Comparison of ENCODE assay signal across 1 cellular context in the genomic region with DNA sequence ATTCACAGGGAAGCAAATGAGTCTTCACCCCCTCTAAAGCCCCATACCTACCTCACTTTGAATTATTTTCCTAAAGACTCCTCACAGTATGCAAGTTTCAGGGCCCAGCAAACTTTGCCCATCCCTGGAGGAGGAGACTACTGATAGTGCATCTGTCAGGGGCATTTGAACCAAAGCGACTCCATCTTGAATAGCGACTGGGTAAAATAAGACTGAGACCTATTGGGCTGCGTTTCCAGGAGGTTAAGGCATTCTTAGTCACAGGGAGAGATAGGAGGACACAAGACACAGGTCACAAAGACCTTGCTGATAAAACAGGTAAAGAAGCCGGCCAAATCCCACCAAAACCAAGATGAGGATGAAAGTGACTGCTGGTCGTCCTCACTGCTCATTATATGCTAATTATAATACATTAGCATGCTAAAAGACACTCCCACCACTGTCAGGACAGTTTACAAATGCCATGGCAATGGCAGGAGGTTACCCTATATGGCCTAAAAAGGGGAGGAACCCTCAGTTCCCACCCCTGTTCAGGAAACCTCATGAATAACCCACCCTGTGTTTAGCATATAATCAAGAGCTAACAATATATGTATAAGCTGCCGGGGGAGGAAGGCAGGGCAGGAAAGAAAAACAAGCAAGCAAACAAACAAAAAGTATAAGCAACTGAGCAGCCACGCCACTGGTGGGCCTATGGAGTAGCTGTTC.
A peak's percentile ranks its signal among the peaks of the same experiment; 100 is the strongest.
TF ChIP-seq lines count a peak whose summit lies in the region.

No MANE protein-coding gene starts in this region.

TF ChIP-seq in K562, 482 proteins besides CTCF, POLR2A, EP300 and RAD21 (continued from another document and continues in another):
- TF ChIP-seq, protein P1, sequence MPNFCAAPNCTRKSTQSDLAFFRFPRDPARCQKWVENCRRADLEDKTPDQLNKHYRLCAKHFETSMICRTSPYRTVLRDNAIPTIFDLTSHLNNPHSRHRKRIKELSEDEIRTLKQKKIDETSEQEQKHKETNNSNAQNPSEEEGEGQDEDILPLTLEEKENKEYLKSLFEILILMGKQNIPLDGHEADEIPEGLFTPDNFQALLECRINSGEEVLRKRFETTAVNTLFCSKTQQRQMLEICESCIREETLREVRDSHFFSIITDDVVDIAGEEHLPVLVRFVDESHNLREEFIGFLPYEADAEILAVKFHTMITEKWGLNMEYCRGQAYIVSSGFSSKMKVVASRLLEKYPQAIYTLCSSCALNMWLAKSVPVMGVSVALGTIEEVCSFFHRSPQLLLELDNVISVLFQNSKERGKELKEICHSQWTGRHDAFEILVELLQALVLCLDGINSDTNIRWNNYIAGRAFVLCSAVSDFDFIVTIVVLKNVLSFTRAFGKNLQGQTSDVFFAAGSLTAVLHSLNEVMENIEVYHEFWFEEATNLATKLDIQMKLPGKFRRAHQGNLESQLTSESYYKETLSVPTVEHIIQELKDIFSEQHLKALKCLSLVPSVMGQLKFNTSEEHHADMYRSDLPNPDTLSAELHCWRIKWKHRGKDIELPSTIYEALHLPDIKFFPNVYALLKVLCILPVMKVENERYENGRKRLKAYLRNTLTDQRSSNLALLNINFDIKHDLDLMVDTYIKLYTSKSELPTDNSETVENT (CRISPR knock-in tag; IDR thresholded peaks at IDR 0.05) = no peak
- TF ChIP-seq CBX3 (IDR thresholded peaks at IDR 0.05; ENCODE audit: borderline replicate concordance in 1 of 2, low read length in 2 of 2) = no peak
- TF ChIP-seq DDX20 (tag; IDR thresholded peaks at IDR 0.05; ENCODE audit: low read depth) = peak; percentile 92
- peak; percentile 92 for TF ChIP-seq ZNF668 (CRISPR knock-in tag; IDR thresholded peaks at IDR 0.05)
- TF ChIP-seq SAFB2 (IDR thresholded peaks at IDR 0.05; ENCODE audit: borderline replicate concordance, low read depth, low read length, severe bottlenecking) = no peak
- TF ChIP-seq, protein P2, sequence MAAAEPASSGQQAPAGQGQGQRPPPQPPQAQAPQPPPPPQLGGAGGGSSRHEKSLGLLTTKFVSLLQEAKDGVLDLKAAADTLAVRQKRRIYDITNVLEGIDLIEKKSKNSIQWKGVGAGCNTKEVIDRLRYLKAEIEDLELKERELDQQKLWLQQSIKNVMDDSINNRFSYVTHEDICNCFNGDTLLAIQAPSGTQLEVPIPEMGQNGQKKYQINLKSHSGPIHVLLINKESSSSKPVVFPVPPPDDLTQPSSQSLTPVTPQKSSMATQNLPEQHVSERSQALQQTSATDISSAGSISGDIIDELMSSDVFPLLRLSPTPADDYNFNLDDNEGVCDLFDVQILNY (CRISPR knock-in tag; IDR thresholded peaks at IDR 0.05) = no peak
- no peak for TF ChIP-seq NFE2 (IDR thresholded peaks at IDR 0.05; ENCODE audit: low read depth)
- TF ChIP-seq STAT6 (CRISPR knock-in tag; IDR thresholded peaks at IDR 0.05) = no peak
- TF ChIP-seq CBX8 (IDR thresholded peaks at IDR 0.05; ENCODE audit: borderline replicate concordance, extremely low read depth, low read depth, low read length, poor library complexity, severe bottlenecking) = no peak
- no peak for TF ChIP-seq HNRNPL (IDR thresholded peaks at IDR 0.05; ENCODE audit: low read depth, low read length)
- peak; percentile 83 for TF ChIP-seq ZNF584 (CRISPR knock-in tag; IDR thresholded peaks at IDR 0.05; ENCODE audit: low read depth)
- TF ChIP-seq ZNF717 (CRISPR knock-in tag; IDR thresholded peaks at IDR 0.05) = 0 out of 2 replicates have a peak, but pooled peaks have one; percentile 68
- no peak for TF ChIP-seq U2AF1 (optimal IDR thresholded peaks at IDR 0.05; ENCODE audit: low read depth, low read length)
- TF ChIP-seq GTF2A2 (tag; IDR thresholded peaks at IDR 0.05) = peak; percentile 91
- no peak for TF ChIP-seq PRPF4 (IDR thresholded peaks at IDR 0.05; ENCODE audit: insufficient read depth, low read depth, low read length, poor library complexity, severe bottlenecking)
- no peak for TF ChIP-seq CHCHD3 (CRISPR knock-in tag; IDR thresholded peaks at IDR 0.05)
- TF ChIP-seq, protein P3, sequence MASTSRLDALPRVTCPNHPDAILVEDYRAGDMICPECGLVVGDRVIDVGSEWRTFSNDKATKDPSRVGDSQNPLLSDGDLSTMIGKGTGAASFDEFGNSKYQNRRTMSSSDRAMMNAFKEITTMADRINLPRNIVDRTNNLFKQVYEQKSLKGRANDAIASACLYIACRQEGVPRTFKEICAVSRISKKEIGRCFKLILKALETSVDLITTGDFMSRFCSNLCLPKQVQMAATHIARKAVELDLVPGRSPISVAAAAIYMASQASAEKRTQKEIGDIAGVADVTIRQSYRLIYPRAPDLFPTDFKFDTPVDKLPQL (IDR thresholded peaks at IDR 0.05; ENCODE audit: extremely low read depth, insufficient read length) = no peak
- TF ChIP-seq SNAPC5 (CRISPR knock-in tag; IDR thresholded peaks at IDR 0.05) = peak; percentile 40; the same call in 1 of the 2 replicates
- TF ChIP-seq MEIS2 (IDR thresholded peaks at IDR 0.05; ENCODE audit: partially characterized antibody) = no peak
- no peak for TF ChIP-seq ESRRB (CRISPR knock-in tag; IDR thresholded peaks at IDR 0.05; ENCODE audit: borderline replicate concordance)
- no peak for TF ChIP-seq SIRT6 (IDR thresholded peaks at IDR 0.05; ENCODE audit: low read depth, low read length)
- no peak for TF ChIP-seq BRCA1 (IDR thresholded peaks at IDR 0.05)
- no peak for TF ChIP-seq BRCA1 (CRISPR knock-in tag; IDR thresholded peaks at IDR 0.05)
- no peak for TF ChIP-seq ZBTB1 (CRISPR knock-in tag; IDR thresholded peaks at IDR 0.05; ENCODE audit: borderline replicate concordance, low read depth)
- no peak for TF ChIP-seq NR1H2 (CRISPR knock-in tag; IDR thresholded peaks at IDR 0.05)
- no peak for TF ChIP-seq NCOA4 (IDR thresholded peaks at IDR 0.05; ENCODE audit: partially characterized antibody)
- TF ChIP-seq, protein P4, sequence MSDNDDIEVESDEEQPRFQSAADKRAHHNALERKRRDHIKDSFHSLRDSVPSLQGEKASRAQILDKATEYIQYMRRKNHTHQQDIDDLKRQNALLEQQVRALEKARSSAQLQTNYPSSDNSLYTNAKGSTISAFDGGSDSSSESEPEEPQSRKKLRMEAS (CRISPR knock-in tag; IDR thresholded peaks at IDR 0.05) = no peak
- TF ChIP-seq NFYB (IDR thresholded peaks at IDR 0.05; ENCODE audit: extremely low read depth, insufficient read length) = no peak
- no peak for TF ChIP-seq NR0B1 (IDR thresholded peaks at IDR 0.05; ENCODE audit: partially characterized antibody)
- TF ChIP-seq L3MBTL2 (IDR thresholded peaks at IDR 0.05) = no peak
- 0 out of 2 replicates have a peak, but pooled peaks have one; percentile 70 for TF ChIP-seq ZNF3 (CRISPR knock-in tag; IDR thresholded peaks at IDR 0.05)
- TF ChIP-seq ATF1 (CRISPR knock-in tag; IDR thresholded peaks at IDR 0.05) = no peak
- peak; percentile 30; the same call in 1 of the 2 replicates for TF ChIP-seq ATF1 (tag; IDR thresholded peaks at IDR 0.05)
- peak; percentile 85 for TF ChIP-seq ZNF395 (CRISPR knock-in tag; IDR thresholded peaks at IDR 0.05)
- TF ChIP-seq IFI16 (CRISPR knock-in tag; IDR thresholded peaks at IDR 0.05) = 0 out of 2 replicates have a peak, but pooled peaks have one; percentile 36
- no peak for TF ChIP-seq HMGN3 (IDR thresholded peaks at IDR 0.05; ENCODE audit: borderline replicate concordance, extremely low read depth, insufficient read length, low read depth, low read length)
- 0 out of 2 replicates have a peak, but pooled peaks have one; percentile 2 for TF ChIP-seq TFE3 (CRISPR knock-in tag; IDR thresholded peaks at IDR 0.05)
- peak; percentile 89 for TF ChIP-seq ZNF766 (CRISPR knock-in tag; conservative IDR thresholded peaks at IDR 0.05)
- TF ChIP-seq PRMT5 (CRISPR knock-in tag; IDR thresholded peaks at IDR 0.05) = no peak
- peak; percentile 14 for TF ChIP-seq KDM5B (IDR thresholded peaks at IDR 0.05; ENCODE audit: insufficient replicate concordance, low read depth, low read length)
- TF ChIP-seq ERF (CRISPR knock-in tag; IDR thresholded peaks at IDR 0.05) = peak; percentile 90
- TF ChIP-seq ZNF280A (IDR thresholded peaks at IDR 0.05; ENCODE audit: low read depth, partially characterized antibody) = no peak
- TF ChIP-seq RAD51 (IDR thresholded peaks at IDR 0.05; ENCODE audit: borderline replicate concordance, low read depth) = no peak
- no peak for TF ChIP-seq TRIM25 (IDR thresholded peaks at IDR 0.05; ENCODE audit: borderline replicate concordance)
- peak; percentile 95 for TF ChIP-seq PTTG1 (tag; IDR thresholded peaks at IDR 0.05; ENCODE audit: low read depth)
- TF ChIP-seq MEF2D (tag; conservative IDR thresholded peaks at IDR 0.05; ENCODE audit: low read depth) = peak; percentile 94
- peak; percentile 85; the same call in 1 of the 2 replicates for TF ChIP-seq HSF4 (CRISPR knock-in tag; IDR thresholded peaks at IDR 0.05; ENCODE audit: borderline replicate concordance)
- peak in 1 of 2 experiments; percentile 83; a peak in 2 of 4 replicates for TF ChIP-seq SRF (CRISPR knock-in tag; IDR thresholded peaks at IDR 0.05)
- TF ChIP-seq ZSCAN29 (IDR thresholded peaks at IDR 0.05) = no peak
- TF ChIP-seq KDM2B (CRISPR knock-in tag; IDR thresholded peaks at IDR 0.05) = no peak
